In the genomic region with DNA sequence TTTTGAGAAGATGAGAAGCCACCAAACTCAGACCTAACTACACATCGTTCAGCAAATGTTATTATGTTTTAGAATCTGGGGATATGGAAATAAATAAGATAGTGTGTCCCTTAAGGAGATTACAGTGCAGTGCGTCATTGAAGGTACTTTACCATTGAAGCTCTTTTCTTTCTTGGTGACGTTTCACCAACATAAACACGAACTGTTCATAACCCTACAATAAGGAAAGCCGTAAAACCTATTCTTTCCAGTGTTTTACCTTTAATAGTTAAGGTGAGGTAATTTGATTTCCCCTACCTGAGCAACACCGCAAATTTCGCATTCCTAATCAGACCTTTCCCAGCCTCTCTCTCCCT, we compare ENCODE assay signal across 8 cellular contexts. TPM values are rescaled to one million over a fixed set of nuclear protein-coding genes. Genes with fewer than 3 reads are reported as not detected.
DNase-seq lines count a peak whose midpoint lies in the region; ATAC-seq and TF ChIP-seq lines count a peak whose summit lies in the region.

No MANE protein-coding gene starts in this region.

- H3K4me2 ChIP-seq in SU-DHL-6 (ENCODE audit: low read depth, low read length, poor library complexity, severe bottlenecking) (peak overlapping the region; percentile 67), hepatocyte (peak overlapping the region; percentile 80)

- H3K27ac ChIP-seq in cardiac muscle cell: peak overlapping the region; percentile 89
- no peak overlapping the region; the same call in 1 of the 2 replicates for H3K27ac ChIP-seq in SU-DHL-6 (ENCODE audit: low read depth, low read length)
- H3K27ac ChIP-seq in hepatocyte: peak overlapping the region; percentile 88

- H3K4me1 ChIP-seq in cardiac muscle cell (ENCODE audit: low read depth) (peaks cover 11% of the 10 kb centered on the region), hepatocyte (ENCODE audit: insufficient read depth) (no peaks in the 10 kb centered on the region)

- H3K9ac ChIP-seq in SU-DHL-6 (ENCODE audit: low read length): peak overlapping the region; percentile 69

- H3K27me3 ChIP-seq in cardiac muscle cell: no peaks in the 10 kb centered on the region
- H3K27me3 ChIP-seq in SU-DHL-6 (ENCODE audit: low read length): no peaks in the 10 kb centered on the region
- H3K27me3 ChIP-seq in hepatocyte: no peaks in the 10 kb centered on the region

- H3K27ac Mint-ChIP-seq in stimulated activated naive B cell treated with anti-CD40 and anti-IgM and Interleukin-4, amounts not matched to agents 10 μg/mL and 1 μg/mL and 100 μg/mL, for 72 hours: peak overlapping the region; percentile 95

- H3K79me2 ChIP-seq in SU-DHL-6 (ENCODE audit: insufficient read depth, low read length): peaks cover 34% of the 10 kb centered on the region
- H3K79me2 ChIP-seq in hepatocyte: peaks cover 25% of the 10 kb centered on the region

- H3K9me3 ChIP-seq in cardiac muscle cell (ENCODE audit: low read depth) (no peaks in the 10 kb centered on the region), SU-DHL-6 (ENCODE audit: insufficient read depth, low read length) (no peaks in the 10 kb centered on the region), hepatocyte (ENCODE audit: low read depth) (no peaks in the 10 kb centered on the region)

- H3K4me1 Mint-ChIP-seq in stimulated activated naive B cell treated with anti-CD40 and anti-IgM and Interleukin-4, amounts not matched to agents 10 μg/mL and 1 μg/mL and 100 μg/mL, for 72 hours: peaks cover 12 to 18% of the 10 kb centered on the region in 2 donors

- no peaks in the 10 kb centered on the region for H3K9me2 ChIP-seq in SU-DHL-6 (replicated peaks; ENCODE audit: insufficient read depth, low read length)
- no peaks in the 10 kb centered on the region for H3K9me2 ChIP-seq in hepatocyte (replicated peaks; ENCODE audit: insufficient read depth)

- H3K9me3 Mint-ChIP-seq in stimulated activated naive B cell treated with anti-CD40 and anti-IgM and Interleukin-4, amounts not matched to agents 10 μg/mL and 1 μg/mL and 100 μg/mL, for 72 hours: no peaks in the 10 kb centered on the region

- no peaks in the 10 kb centered on the region for H3K27me3 Mint-ChIP-seq in stimulated activated naive B cell treated with anti-CD40 and anti-IgM and Interleukin-4, amounts not matched to agents 10 μg/mL and 1 μg/mL and 100 μg/mL, for 72 hours

- intact Hi-C loops in left cardiac atrium (cut with DNase I): no loop called here

- H2AFZ ChIP-seq in SU-DHL-6 (ENCODE audit: low read depth, low read length, severe bottlenecking) (no peak overlapping the region), hepatocyte (peak overlapping the region; percentile 94)

- peak in 1 of 2 donors; percentile 3 for DNase-seq in cardiac muscle cell (ENCODE audit: low read depth in 1 of 2, low spot score in 1 of 2)
- no peak for DNase-seq in left cardiac atrium
- DNase-seq in hepatocyte (ENCODE audit: low spot score): peak; percentile 9
- DNase-seq in stimulated activated naive B cell treated with anti-CD40 and anti-IgM and Interleukin-4, amounts not matched to agents 10 μg/mL and 1 μg/mL and 100 μg/mL, for 72 hours: no peak
- DNase-seq in stimulated activated CD4-positive, alpha-beta T cell treated with anti-CD3 and anti-CD28 coated beads, Interleukin-4, amount 100 ng/mL, for 4 hours: no peak
- no peak for DNase-seq in occipital lobe (lab: John Stamatoyannopoulos, UW)

- H3K36me3 Mint-ChIP-seq in stimulated activated naive B cell treated with anti-CD40 and anti-IgM and Interleukin-4, amounts not matched to agents 10 μg/mL and 1 μg/mL and 100 μg/mL, for 72 hours: peaks cover 7 to 12% of the 10 kb centered on the region in 2 donors

- no peak for TF ChIP-seq CTCF in cardiac muscle cell (IDR thresholded peaks at IDR 0.05; ENCODE audit: low read depth, low read length)
- no peak for TF ChIP-seq CTCF in SU-DHL-6 (IDR thresholded peaks at IDR 0.05; ENCODE audit: insufficient read depth, low read length, poor library complexity, severe bottlenecking)
- TF ChIP-seq CTCF in hepatocyte (IDR thresholded peaks at IDR 0.05; ENCODE audit: poor library complexity): no peak

- ATAC-seq in left cardiac atrium (no peak), HG02588 (IDR thresholded peaks at IDR 0.05; ENCODE audit: unreplicated experiment) (no peak)
- ATAC-seq in stimulated activated naive B cell treated with anti-CD40 and anti-IgM and Interleukin-4, amounts not matched to agents 10 μg/mL and 1 μg/mL and 100 μg/mL, for 72 hours (replicated peaks): no peak

- H3K4me3 ChIP-seq in cardiac muscle cell: peak overlapping the region; percentile 75
- H3K4me3 ChIP-seq in SU-DHL-6 (ENCODE audit: insufficient read depth, low read length, poor library complexity, severe bottlenecking): peak overlapping the region; percentile 60
- H3K4me3 ChIP-seq in hepatocyte: peak overlapping the region; percentile 59

- no peaks in the 10 kb centered on the region; the same call in 1 of the 2 replicates for H4K20me1 ChIP-seq in SU-DHL-6 (ENCODE audit: low read depth, low read length)
- no peaks in the 10 kb centered on the region for H4K20me1 ChIP-seq in hepatocyte (ENCODE audit: insufficient read depth, poor library complexity, severe bottlenecking)

- peaks cover 4% of the 10 kb centered on the region for H3F3A ChIP-seq in SU-DHL-6 (ENCODE audit: insufficient read depth)

- peaks cover 20% of the 10 kb centered on the region for H3K36me3 ChIP-seq in cardiac muscle cell
- peaks cover 25% of the 10 kb centered on the region for H3K36me3 ChIP-seq in SU-DHL-6 (ENCODE audit: low read length)
- no peaks in the 10 kb centered on the region for H3K36me3 ChIP-seq in hepatocyte (replicated peaks; ENCODE audit: insufficient read depth, low read depth)

- 13% methylated on average over 7 of the region's 7 CpGs for WGBS in hepatocyte (ENCODE audit: low lambda C conversion rate, missing lambda C conversion rate)

- H3K4me3 Mint-ChIP-seq in stimulated activated naive B cell treated with anti-CD40 and anti-IgM and Interleukin-4, amounts not matched to agents 10 μg/mL and 1 μg/mL and 100 μg/mL, for 72 hours: peak overlapping the region; percentile 95 to 98

RNA-seq across cellular contexts. Expression of gene CCDC66, which starts 0.8 kb away (rescaled TPM):
- total RNA-seq in cardiac muscle cell (8.7 and 23.8 TPM in 2 replicates), left cardiac atrium (10 to 100 TPM; 15.8 to 17.0 TPM), hepatocyte (17.7 and 25.7 TPM in 2 replicates), occipital lobe (86.7 TPM)
- polyA plus RNA-seq in cardiac muscle cell (18.8 and 21.6 TPM in 2 replicates), hepatocyte (10.4 and 12.8 TPM in 2 replicates)
